ENCODE assay signal across 21 cellular contexts in the genomic region with DNA sequence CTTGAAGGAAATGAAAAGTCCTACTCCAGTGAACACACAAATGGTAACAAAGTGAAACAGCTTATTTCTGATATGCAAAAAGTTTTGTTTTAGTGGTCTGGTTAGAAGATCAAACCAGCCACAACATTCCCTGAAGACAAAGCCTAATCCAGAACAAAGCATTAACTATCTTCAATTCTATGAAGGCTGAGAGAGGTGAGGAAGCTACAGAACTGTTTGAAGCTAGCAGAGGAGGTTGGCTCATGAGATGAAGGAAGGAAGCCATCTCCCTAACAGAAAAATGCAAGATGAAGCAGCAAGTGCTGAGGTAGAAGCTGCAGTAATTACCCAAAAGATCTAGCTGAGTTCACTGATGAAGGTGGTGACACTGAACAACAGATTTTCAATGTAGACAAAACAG.
"Had no signal": no experiment of that assay in that cellular context is flagged by ENCODE, and none has a peak within 500 bp of the region (broad histone marks: within the 10 kb centered on the region; RNA-seq: fewer than 3 reads in every experiment).

No MANE protein-coding gene starts in this region.

- H3K4me1 Mint-ChIP-seq: stimulated activated effector memory CD8-positive, alpha-beta T cell treated with anti-CD3 and anti-CD28 coated beads, Interleukin-12 subunit alpha, Interleukin-12 subunit beta, amount 100 ng/mL, for 72 hours had no signal

- H3K36me3 ChIP-seq: esophagus squamous epithelium, gastroesophageal sphincter, neutrophil, right lobe of liver, tibial nerve, upper lobe of right lung, vagina had no signal

- H3K27ac ChIP-seq: esophagus squamous epithelium, gastroesophageal sphincter, neutrophil, psoas muscle, right lobe of liver, testis, tibial nerve, upper lobe of right lung, vagina had no signal

- DNase-seq: dermis blood vessel endothelial cell; esophagus squamous epithelium; foreskin fibroblast; glutamatergic neuron; islet precursor cell; mammary epithelial cell; nephron progenitor cell; psoas muscle; retina; right lobe of liver; stimulated activated CD4-positive, alpha-beta T cell treated with anti-CD3 and anti-CD28 coated beads, Interleukin-4, amount 100 ng/mL, for 1 hour; stimulated activated CD8-positive, alpha-beta memory T cell treated with anti-CD3 and anti-CD28 coated beads, Interleukin-4, amount 100 ng/mL, for 48 hours; testis; upper lobe of right lung had no signal

- H3K4me3 Mint-ChIP-seq: nephron progenitor cell; stimulated activated effector memory CD8-positive, alpha-beta T cell treated with anti-CD3 and anti-CD28 coated beads, Interleukin-12 subunit alpha, Interleukin-12 subunit beta, amount 100 ng/mL, for 72 hours; stimulated activated naive CD8-positive, alpha-beta T cell treated with anti-CD3 and anti-CD28 coated beads, Interleukin-15, Interleukin-2, amounts not matched to agents 100 ng/mL and 50 ng/mL, for 24 hours had no signal

- H3K9me3 Mint-ChIP-seq: stimulated activated effector memory CD8-positive, alpha-beta T cell treated with anti-CD3 and anti-CD28 coated beads, Interleukin-12 subunit alpha, Interleukin-12 subunit beta, amount 100 ng/mL, for 72 hours; stimulated activated naive CD8-positive, alpha-beta T cell treated with anti-CD3 and anti-CD28 coated beads, Interleukin-15, Interleukin-2, amounts not matched to agents 100 ng/mL and 50 ng/mL, for 24 hours had no signal

- H3K27me3 ChIP-seq: neutrophil, right lobe of liver, testis, tibial nerve, vagina had no signal

- H3K9me3 ChIP-seq: esophagus squamous epithelium, gastroesophageal sphincter, neutrophil, psoas muscle, right lobe of liver, testis, tibial nerve, upper lobe of right lung, vagina had no signal

- H3K27me3 Mint-ChIP-seq: stimulated activated naive CD8-positive, alpha-beta T cell treated with anti-CD3 and anti-CD28 coated beads, Interleukin-15, Interleukin-2, amounts not matched to agents 100 ng/mL and 50 ng/mL, for 24 hours had no signal

- H3K4me3 ChIP-seq: esophagus squamous epithelium, gastroesophageal sphincter, psoas muscle, right lobe of liver, testis, tibial nerve, upper lobe of right lung, vagina had no signal

- H3K36me3 Mint-ChIP-seq: stimulated activated effector memory CD8-positive, alpha-beta T cell treated with anti-CD3 and anti-CD28 coated beads, Interleukin-12 subunit alpha, Interleukin-12 subunit beta, amount 100 ng/mL, for 72 hours had no signal

- H3K27ac Mint-ChIP-seq: nephron progenitor cell; stimulated activated effector memory CD8-positive, alpha-beta T cell treated with anti-CD3 and anti-CD28 coated beads, Interleukin-12 subunit alpha, Interleukin-12 subunit beta, amount 100 ng/mL, for 72 hours; stimulated activated naive CD8-positive, alpha-beta T cell treated with anti-CD3 and anti-CD28 coated beads, Interleukin-15, Interleukin-2, amounts not matched to agents 100 ng/mL and 50 ng/mL, for 24 hours had no signal

- H3K4me1 ChIP-seq: esophagus squamous epithelium, gastroesophageal sphincter, psoas muscle, right lobe of liver, testis, tibial nerve, upper lobe of right lung, vagina had no signal

- ATAC-seq: gastroesophageal sphincter; left lobe of liver; psoas muscle; right lobe of liver; stimulated activated effector memory CD8-positive, alpha-beta T cell treated with anti-CD3 and anti-CD28 coated beads, Interleukin-12 subunit alpha, Interleukin-12 subunit beta, amount 100 ng/mL, for 72 hours; upper lobe of right lung had no signal
